In genomic region chr20:36624068-36624813, GRCh38 we compare ENCODE assay signal across 1 cellular context.
TF ChIP-seq lines count a peak whose summit lies in the region.

No MANE protein-coding gene starts in this region.

TF ChIP-seq in HepG2, 621 proteins besides CTCF, POLR2A, EP300 and RAD21 (continued from another document and continues in another):
- TF ChIP-seq ZFP62 (CRISPR knock-in tag; IDR thresholded peaks at IDR 0.05) (no peak), ZNF207 (IDR thresholded peaks at IDR 0.05; ENCODE audit: borderline replicate concordance) (no peak), ZNF781 (CRISPR knock-in tag; IDR thresholded peaks at IDR 0.05; ENCODE audit: borderline replicate concordance, not compliant biosample characterization) (no peak), ATM (IDR thresholded peaks at IDR 0.05; ENCODE audit: borderline replicate concordance) (no peak), TFDP2 (CRISPR knock-in tag; IDR thresholded peaks at IDR 0.05) (no peak), ZFP91 (CRISPR knock-in tag; IDR thresholded peaks at IDR 0.05; ENCODE audit: borderline replicate concordance) (peak; percentile 43; the same call in 1 of the 2 replicates), KLF16 (CRISPR knock-in tag; IDR thresholded peaks at IDR 0.05) (peak in 1 of 2 experiments; percentile 13; a peak in 1 of 4 replicates), PLRG1 (conservative IDR thresholded peaks at IDR 0.05) (no peak), ATF5 (CRISPR knock-in tag; IDR thresholded peaks at IDR 0.05; ENCODE audit: low read depth) (no peak), ZNF687 (CRISPR knock-in tag; IDR thresholded peaks at IDR 0.05) (peak; percentile 57), ZNF496 (CRISPR knock-in tag; IDR thresholded peaks at IDR 0.05; ENCODE audit: insufficient replicate concordance) (no peak), STAT5B (CRISPR knock-in tag; IDR thresholded peaks at IDR 0.05) (no peak), ZNF24 (IDR thresholded peaks at IDR 0.05) (no peak), AHR (CRISPR knock-in tag; IDR thresholded peaks at IDR 0.05) (0 out of 2 replicates have a peak, but pooled peaks have one; percentile 33), ZNF746 (CRISPR knock-in tag; IDR thresholded peaks at IDR 0.05) (no peak), BCLAF1 (IDR thresholded peaks at IDR 0.05) (no peak), SYNCRIP (IDR thresholded peaks at IDR 0.05; ENCODE audit: insufficient read depth, low read depth, low read length) (no peak), HIVEP1 (CRISPR knock-in tag; IDR thresholded peaks at IDR 0.05) (0 out of 2 replicates have a peak, but pooled peaks have one; percentile 42), BCL6 (CRISPR knock-in tag; IDR thresholded peaks at IDR 0.05) (0 out of 2 replicates have a peak, but pooled peaks have one; percentile 6), GMEB2 (CRISPR knock-in tag; IDR thresholded peaks at IDR 0.05; ENCODE audit: low read depth) (no peak), PAX8 (CRISPR knock-in tag; IDR thresholded peaks at IDR 0.05; ENCODE audit: borderline replicate concordance) (no peak), FOXO1 (CRISPR knock-in tag; IDR thresholded peaks at IDR 0.05) (no peak), SAP130 (CRISPR knock-in tag; IDR thresholded peaks at IDR 0.05; ENCODE audit: low read depth) (peak; percentile 69), CCDC6 (CRISPR knock-in tag; IDR thresholded peaks at IDR 0.05) (no peak), ZNF512 (CRISPR knock-in tag; IDR thresholded peaks at IDR 0.05) (no peak), MXD3 (CRISPR knock-in tag; IDR thresholded peaks at IDR 0.05) (no peak), CREB1 (IDR thresholded peaks at IDR 0.05) (no peak), CREB1 (CRISPR knock-in tag; IDR thresholded peaks at IDR 0.05) (no peak), ZNF407 (CRISPR knock-in tag; IDR thresholded peaks at IDR 0.05; ENCODE audit: not compliant biosample characterization) (peak; percentile 71), ATF7 (IDR thresholded peaks at IDR 0.05) (no peak), ATF7 (CRISPR knock-in tag; IDR thresholded peaks at IDR 0.05) (no peak; the same call in 1 of the 2 replicates), MZF1 (CRISPR knock-in tag; IDR thresholded peaks at IDR 0.05; ENCODE audit: borderline replicate concordance) (no peak), ZNF776 (CRISPR knock-in tag; IDR thresholded peaks at IDR 0.05) (no peak), SIX4 (CRISPR knock-in tag; IDR thresholded peaks at IDR 0.05) (no peak), ZNF383 (CRISPR knock-in tag; IDR thresholded peaks at IDR 0.05; ENCODE audit: borderline replicate concordance) (no peak), ZNF577 (CRISPR knock-in tag; IDR thresholded peaks at IDR 0.05; ENCODE audit: borderline replicate concordance, low read depth) (no peak), ZNF788 (CRISPR knock-in tag; IDR thresholded peaks at IDR 0.05; ENCODE audit: borderline replicate concordance) (no peak)
